ENCODE assay signal across 1 cellular context in the genomic region with DNA sequence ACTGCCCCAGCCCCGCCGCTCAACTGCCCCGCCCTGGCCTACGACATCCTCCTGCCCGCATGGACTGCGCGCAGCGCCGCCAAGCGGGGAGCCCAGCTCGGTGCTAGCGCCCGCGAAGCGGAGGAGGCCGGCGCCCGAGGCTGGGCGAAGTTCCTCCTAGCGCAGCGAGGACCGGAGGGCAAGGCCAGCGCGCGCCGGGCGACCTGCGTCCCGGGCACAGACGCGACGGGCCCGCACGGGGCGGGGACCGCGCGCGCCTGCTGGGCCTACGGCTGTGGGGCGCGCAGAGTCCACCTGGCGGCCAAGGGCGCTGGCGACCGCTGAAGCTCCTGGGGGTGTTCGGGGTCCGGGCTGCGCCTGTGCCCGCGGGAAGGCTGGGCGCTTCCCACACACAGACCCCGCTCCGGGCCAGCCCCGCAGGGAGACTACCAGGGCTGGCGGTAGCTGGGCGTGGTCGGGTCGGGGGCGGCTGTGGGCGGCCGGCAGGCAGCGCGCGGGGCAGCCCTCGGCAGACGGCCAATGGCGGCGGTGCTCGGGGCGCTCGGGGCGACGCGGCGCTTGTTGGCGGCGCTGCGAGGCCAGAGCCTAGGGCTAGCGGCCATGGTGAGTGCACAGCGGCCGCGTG.
TF ChIP-seq lines count a peak whose summit lies in the region.

Gene PCBD2 (plus strand): TSS at position 511 of the 625 bp plus-strand sequence. CDS start 9 bp downstream, at position 520.

TF ChIP-seq in K562, 482 proteins besides CTCF, POLR2A, EP300 and RAD21 (continued from another document and continues in another):
- TF ChIP-seq, protein P1, sequence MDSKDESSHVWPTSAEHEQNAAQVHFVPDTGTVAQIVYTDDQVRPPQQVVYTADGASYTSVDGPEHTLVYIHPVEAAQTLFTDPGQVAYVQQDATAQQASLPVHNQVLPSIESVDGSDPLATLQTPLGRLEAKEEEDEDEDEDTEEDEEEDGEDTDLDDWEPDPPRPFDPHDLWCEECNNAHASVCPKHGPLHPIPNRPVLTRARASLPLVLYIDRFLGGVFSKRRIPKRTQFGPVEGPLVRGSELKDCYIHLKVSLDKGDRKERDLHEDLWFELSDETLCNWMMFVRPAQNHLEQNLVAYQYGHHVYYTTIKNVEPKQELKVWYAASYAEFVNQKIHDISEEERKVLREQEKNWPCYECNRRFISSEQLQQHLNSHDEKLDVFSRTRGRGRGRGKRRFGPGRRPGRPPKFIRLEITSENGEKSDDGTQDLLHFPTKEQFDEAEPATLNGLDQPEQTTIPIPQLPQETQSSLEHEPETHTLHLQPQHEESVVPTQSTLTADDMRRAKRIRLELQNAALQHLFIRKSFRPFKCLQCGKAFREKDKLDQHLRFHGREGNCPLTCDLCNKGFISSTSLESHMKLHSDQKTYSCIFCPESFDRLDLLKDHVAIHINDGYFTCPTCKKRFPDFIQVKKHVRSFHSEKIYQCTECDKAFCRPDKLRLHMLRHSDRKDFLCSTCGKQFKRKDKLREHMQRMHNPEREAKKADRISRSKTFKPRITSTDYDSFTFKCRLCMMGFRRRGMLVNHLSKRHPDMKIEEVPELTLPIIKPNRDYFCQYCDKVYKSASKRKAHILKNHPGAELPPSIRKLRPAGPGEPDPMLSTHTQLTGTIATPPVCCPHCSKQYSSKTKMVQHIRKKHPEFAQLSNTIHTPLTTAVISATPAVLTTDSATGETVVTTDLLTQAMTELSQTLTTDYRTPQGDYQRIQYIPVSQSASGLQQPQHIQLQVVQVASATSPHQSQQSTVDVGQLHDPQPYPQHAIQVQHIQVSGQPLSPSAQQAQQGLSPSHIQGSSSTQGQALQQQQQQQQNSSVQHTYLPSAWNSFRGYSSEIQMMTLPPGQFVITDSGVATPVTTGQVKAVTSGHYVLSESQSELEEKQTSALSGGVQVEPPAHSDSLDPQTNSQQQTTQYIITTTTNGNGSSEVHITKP (IDR thresholded peaks at IDR 0.05; ENCODE audit: partially characterized antibody): no peak
- TF ChIP-seq ZNF316 (IDR thresholded peaks at IDR 0.05): peak; percentile 41; the same call in 1 of the 2 replicates
- TF ChIP-seq ZNF696 (CRISPR knock-in tag; conservative IDR thresholded peaks at IDR 0.05): no peak
- no peak for TF ChIP-seq ETV6 (IDR thresholded peaks at IDR 0.05; ENCODE audit: borderline replicate concordance in 1 of 2, low read depth in 2 of 2, low read length in 1 of 2)
- no peak; the same call in 1 of the 2 replicates for TF ChIP-seq ETV6 (CRISPR knock-in tag; IDR thresholded peaks at IDR 0.05; ENCODE audit: borderline replicate concordance)
- no peak for TF ChIP-seq ZNF695 (CRISPR knock-in tag; IDR thresholded peaks at IDR 0.05)
- no peak for TF ChIP-seq DACH1 (IDR thresholded peaks at IDR 0.05; ENCODE audit: partially characterized antibody)
- no peak for TF ChIP-seq KAT2B (IDR thresholded peaks at IDR 0.05; ENCODE audit: low read depth, low read length)
- TF ChIP-seq STAG1 (CRISPR knock-in tag; IDR thresholded peaks at IDR 0.05; ENCODE audit: borderline replicate concordance): peak; percentile 70
- TF ChIP-seq ZEB2 (IDR thresholded peaks at IDR 0.05): no peak
- TF ChIP-seq RCOR1 (IDR thresholded peaks at IDR 0.05; ENCODE audit: borderline replicate concordance in 1 of 2, low read depth in 2 of 2, low read length in 2 of 2): peak in 1 of 2 experiments; percentile 66; a peak in 1 of 4 replicates
- TF ChIP-seq, protein P2, sequence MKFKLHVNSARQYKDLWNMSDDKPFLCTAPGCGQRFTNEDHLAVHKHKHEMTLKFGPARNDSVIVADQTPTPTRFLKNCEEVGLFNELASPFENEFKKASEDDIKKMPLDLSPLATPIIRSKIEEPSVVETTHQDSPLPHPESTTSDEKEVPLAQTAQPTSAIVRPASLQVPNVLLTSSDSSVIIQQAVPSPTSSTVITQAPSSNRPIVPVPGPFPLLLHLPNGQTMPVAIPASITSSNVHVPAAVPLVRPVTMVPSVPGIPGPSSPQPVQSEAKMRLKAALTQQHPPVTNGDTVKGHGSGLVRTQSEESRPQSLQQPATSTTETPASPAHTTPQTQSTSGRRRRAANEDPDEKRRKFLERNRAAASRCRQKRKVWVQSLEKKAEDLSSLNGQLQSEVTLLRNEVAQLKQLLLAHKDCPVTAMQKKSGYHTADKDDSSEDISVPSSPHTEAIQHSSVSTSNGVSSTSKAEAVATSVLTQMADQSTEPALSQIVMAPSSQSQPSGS (CRISPR knock-in tag; IDR thresholded peaks at IDR 0.05): 0 out of 2 replicates have a peak, but pooled peaks have one; percentile 47
- peak; percentile 75 for TF ChIP-seq RBBP5 (IDR thresholded peaks at IDR 0.05; ENCODE audit: borderline replicate concordance, insufficient read depth, low read length, poor library complexity, severe bottlenecking)
- TF ChIP-seq, protein P3, sequence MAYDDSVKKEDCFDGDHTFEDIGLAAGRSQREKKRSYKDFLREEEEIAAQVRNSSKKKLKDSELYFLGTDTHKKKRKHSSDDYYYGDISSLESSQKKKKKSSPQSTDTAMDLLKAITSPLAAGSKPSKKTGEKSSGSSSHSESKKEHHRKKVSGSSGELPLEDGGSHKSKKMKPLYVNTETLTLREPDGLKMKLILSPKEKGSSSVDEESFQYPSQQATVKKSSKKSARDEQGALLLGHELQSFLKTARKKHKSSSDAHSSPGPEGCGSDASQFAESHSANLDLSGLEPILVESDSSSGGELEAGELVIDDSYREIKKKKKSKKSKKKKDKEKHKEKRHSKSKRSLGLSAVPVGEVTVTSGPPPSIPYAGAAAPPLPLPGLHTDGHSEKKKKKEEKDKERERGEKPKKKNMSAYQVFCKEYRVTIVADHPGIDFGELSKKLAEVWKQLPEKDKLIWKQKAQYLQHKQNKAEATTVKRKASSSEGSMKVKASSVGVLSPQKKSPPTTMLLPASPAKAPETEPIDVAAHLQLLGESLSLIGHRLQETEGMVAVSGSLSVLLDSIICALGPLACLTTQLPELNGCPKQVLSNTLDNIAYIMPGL (CRISPR knock-in tag; IDR thresholded peaks at IDR 0.05): peak; percentile 98
- TF ChIP-seq ARID1B (IDR thresholded peaks at IDR 0.05): no peak
- TF ChIP-seq EP400 (IDR thresholded peaks at IDR 0.05): peak; percentile 54; the same call in 1 of the 2 replicates
- TF ChIP-seq E2F6 (IDR thresholded peaks at IDR 0.05; ENCODE audit: borderline replicate concordance in 1 of 2, extremely low read depth in 1 of 2, insufficient read depth in 1 of 2, insufficient read length in 1 of 2, low read depth in 1 of 2, low read length in 1 of 2, poor library complexity in 1 of 2, severe bottlenecking in 1 of 2): peak; percentile 50 to 55
- TF ChIP-seq MYNN (IDR thresholded peaks at IDR 0.05): 0 out of 2 replicates have a peak, but pooled peaks have one; percentile 68
- TF ChIP-seq MYNN (CRISPR knock-in tag; IDR thresholded peaks at IDR 0.05): no peak
- no peak; the same call in 1 of the 2 replicates for TF ChIP-seq ZNF395 (CRISPR knock-in tag; IDR thresholded peaks at IDR 0.05)
- no peak; the same call in 1 of the 2 replicates for TF ChIP-seq ARID3A (IDR thresholded peaks at IDR 0.05; ENCODE audit: borderline replicate concordance, low read depth, low read length)
- no peak for TF ChIP-seq ARID2 (IDR thresholded peaks at IDR 0.05)
- TF ChIP-seq THRAP3 (IDR thresholded peaks at IDR 0.05; ENCODE audit: borderline replicate concordance): no peak
- TF ChIP-seq HNRNPH1 (optimal IDR thresholded peaks at IDR 0.05; ENCODE audit: low read depth, low read length): no peak
- TF ChIP-seq PPARD (CRISPR knock-in tag; IDR thresholded peaks at IDR 0.05): no peak
- TF ChIP-seq CBX1 (IDR thresholded peaks at IDR 0.05; ENCODE audit: low read depth): peak; percentile 73; the same call in 1 of the 2 replicates
- TF ChIP-seq GTF2B (IDR thresholded peaks at IDR 0.05; ENCODE audit: extremely low read depth, insufficient read length): no peak
- TF ChIP-seq, protein P4, sequence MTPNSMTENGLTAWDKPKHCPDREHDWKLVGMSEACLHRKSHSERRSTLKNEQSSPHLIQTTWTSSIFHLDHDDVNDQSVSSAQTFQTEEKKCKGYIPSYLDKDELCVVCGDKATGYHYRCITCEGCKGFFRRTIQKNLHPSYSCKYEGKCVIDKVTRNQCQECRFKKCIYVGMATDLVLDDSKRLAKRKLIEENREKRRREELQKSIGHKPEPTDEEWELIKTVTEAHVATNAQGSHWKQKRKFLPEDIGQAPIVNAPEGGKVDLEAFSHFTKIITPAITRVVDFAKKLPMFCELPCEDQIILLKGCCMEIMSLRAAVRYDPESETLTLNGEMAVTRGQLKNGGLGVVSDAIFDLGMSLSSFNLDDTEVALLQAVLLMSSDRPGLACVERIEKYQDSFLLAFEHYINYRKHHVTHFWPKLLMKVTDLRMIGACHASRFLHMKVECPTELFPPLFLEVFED (CRISPR knock-in tag; conservative IDR thresholded peaks at IDR 0.05): no peak
- no peak for TF ChIP-seq MEIS2 (IDR thresholded peaks at IDR 0.05; ENCODE audit: partially characterized antibody)
- TF ChIP-seq TFAM (CRISPR knock-in tag; conservative IDR thresholded peaks at IDR 0.05): no peak
- TF ChIP-seq PATZ1 (CRISPR knock-in tag; IDR thresholded peaks at IDR 0.05; ENCODE audit: borderline replicate concordance): no peak
- TF ChIP-seq, protein P5, sequence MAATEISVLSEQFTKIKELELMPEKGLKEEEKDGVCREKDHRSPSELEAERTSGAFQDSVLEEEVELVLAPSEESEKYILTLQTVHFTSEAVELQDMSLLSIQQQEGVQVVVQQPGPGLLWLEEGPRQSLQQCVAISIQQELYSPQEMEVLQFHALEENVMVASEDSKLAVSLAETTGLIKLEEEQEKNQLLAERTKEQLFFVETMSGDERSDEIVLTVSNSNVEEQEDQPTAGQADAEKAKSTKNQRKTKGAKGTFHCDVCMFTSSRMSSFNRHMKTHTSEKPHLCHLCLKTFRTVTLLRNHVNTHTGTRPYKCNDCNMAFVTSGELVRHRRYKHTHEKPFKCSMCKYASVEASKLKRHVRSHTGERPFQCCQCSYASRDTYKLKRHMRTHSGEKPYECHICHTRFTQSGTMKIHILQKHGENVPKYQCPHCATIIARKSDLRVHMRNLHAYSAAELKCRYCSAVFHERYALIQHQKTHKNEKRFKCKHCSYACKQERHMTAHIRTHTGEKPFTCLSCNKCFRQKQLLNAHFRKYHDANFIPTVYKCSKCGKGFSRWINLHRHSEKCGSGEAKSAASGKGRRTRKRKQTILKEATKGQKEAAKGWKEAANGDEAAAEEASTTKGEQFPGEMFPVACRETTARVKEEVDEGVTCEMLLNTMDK (IDR thresholded peaks at IDR 0.05; ENCODE audit: borderline replicate concordance, insufficient read depth, low read depth, low read length, poor library complexity, severe bottlenecking): peak; percentile 77
